24 cellular contexts compared by ENCODE assay signal in genomic region chr3:61616586-61616985, GRCh38. TPM values are rescaled to one million over a fixed set of nuclear protein-coding genes. Genes with fewer than 3 reads are reported as not detected.
DNase-seq lines count a peak whose midpoint lies in the region; ATAC-seq, FAIRE-seq and TF ChIP-seq lines count a peak whose summit lies in the region.
"Had no signal": no experiment of that assay in that cellular context is flagged by ENCODE, and none has a peak within 500 bp of the region (broad histone marks: within the 10 kb centered on the region; RNA-seq: fewer than 3 reads in every experiment).

No MANE protein-coding gene starts in this region.

- no peak overlapping the region for H3K56ac ChIP-seq in H9 (ENCODE audit: insufficient read length, low read depth, low read length)

- H3K14ac ChIP-seq in H9 (ENCODE audit: insufficient read depth, low read length): no peak overlapping the region

- no peak overlapping the region for H3K4ac ChIP-seq in H9 (ENCODE audit: low read depth, low read length)

- ATAC-seq in WTC11 (no peak), right lobe of liver (peak; percentile 58 to 78 (median 68)), pancreas (no peak), HG03520 (IDR thresholded peaks at IDR 0.05; ENCODE audit: unreplicated experiment) (no peak)

- no peaks in the 10 kb centered on the region for H3K27me3 Mint-ChIP-seq in H9 (ENCODE audit: low read depth)
- H3K27me3 Mint-ChIP-seq in WTC11 (ENCODE audit: low read depth): no peaks in the 10 kb centered on the region
- H3K27me3 Mint-ChIP-seq: IgD-negative memory B cell had no signal

- H3K9me3 ChIP-seq in H9 (ENCODE audit: control insufficient read depth, low read depth, low read length) (no peaks in the 10 kb centered on the region), right lobe of liver (no peaks in the 10 kb centered on the region), smooth muscle cell (replicated peaks; ENCODE audit: low read depth) (no peaks in the 10 kb centered on the region), pancreas (no peaks in the 10 kb centered on the region)
- H3K9me3 ChIP-seq: BE2C, HAP-1 had no signal

- H3K79me2 ChIP-seq in H9 (ENCODE audit: insufficient read depth, low read length) (peaks cover 49% of the 10 kb centered on the region), smooth muscle cell (ENCODE audit: low read depth) (peaks cover 43% of the 10 kb centered on the region)

- intact Hi-C loops in right lobe of liver (cut with DNase I) (no loop called here), pancreas (cut with DNase I) (no loop called here)

- H2BK15ac ChIP-seq in H9 (ENCODE audit: low read depth, low read length): no peak overlapping the region

- no peak overlapping the region for H4K91ac ChIP-seq in H9 (ENCODE audit: insufficient read length, low read depth, low read length)

- DNase-seq in H9 (no peak), WTC11 (ENCODE audit: low spot score) (no peak), right lobe of liver (peak; percentile 21 to 69 (median 55)), smooth muscle cell (lab: John Stamatoyannopoulos, UW; ENCODE audit: unreplicated experiment) (no peak), pancreas (no peak), cerebellum (ENCODE audit: low spot score) (no peak)
- DNase-seq: BE2C; DMS53; GF-D8; NCI-H1105; NCI-H146; NCI-H2029; NCI-H2227 treated with DMSO at 0.1 percent for 48 hours; NCI-H510A treated with DMSO at 0.1 percent for 48 hours; NCI-H774; NK-92 treated with Interleukin-12 subunit alpha and Interleukin-12 subunit beta, amount 100 ng/mL, for 24 hours; SHP77 treated with DMSO at 0.1 percent for 48 hours had no signal

- no peak overlapping the region for H2BK120ac ChIP-seq in H9 (ENCODE audit: low read depth, low read length, poor library complexity, severe bottlenecking)

- TF ChIP-seq CTCF in H9 (conservative IDR thresholded peaks at IDR 0.05) (no peak), WTC11 (IDR thresholded peaks at IDR 0.05) (no peak), right lobe of liver (IDR thresholded peaks at IDR 0.05) (no peak), smooth muscle cell (IDR thresholded peaks at IDR 0.05; ENCODE audit: borderline replicate concordance, insufficient read depth, poor library complexity, severe bottlenecking) (no peak), pancreas (IDR thresholded peaks at IDR 0.05) (no peak)

- H2AFZ ChIP-seq in H9 (ENCODE audit: low read length) (no peak overlapping the region), smooth muscle cell (ENCODE audit: low read depth) (no peak overlapping the region)

- no peak overlapping the region for H3K4me2 ChIP-seq in H9 (ENCODE audit: insufficient read depth, insufficient read length, low read length)
- H3K4me2 ChIP-seq in smooth muscle cell: peak overlapping the region; percentile 37

- H3K9me3 Mint-ChIP-seq in H9 (no peaks in the 10 kb centered on the region), WTC11 (no peaks in the 10 kb centered on the region)

- H3K79me1 ChIP-seq in H9 (ENCODE audit: insufficient read depth, low read depth, low read length, poor library complexity, severe bottlenecking): peaks cover 4% of the 10 kb centered on the region

- H3K4me3 ChIP-seq in right lobe of liver (no peak overlapping the region), smooth muscle cell (no peak overlapping the region), pancreas (no peak overlapping the region)
- H3K4me3 ChIP-seq: HAP-1 had no signal

- H3T11ph ChIP-seq in H9 (ENCODE audit: low read length): no peak overlapping the region

- H4K8ac ChIP-seq in H9 (replicated peaks; ENCODE audit: insufficient read length, low read depth, low read length): no peak overlapping the region

- no peak overlapping the region for H2BK12ac ChIP-seq in H9 (ENCODE audit: insufficient read length, low read depth, low read length)

- H2BK20ac ChIP-seq in H9 (ENCODE audit: low read depth, low read length, poor library complexity, severe bottlenecking): no peak overlapping the region

- no peaks in the 10 kb centered on the region for H3K23me2 ChIP-seq in H9 (ENCODE audit: insufficient read length, low read depth, low read length, poor library complexity, severe bottlenecking)

- no peak for FAIRE-seq in pancreas (lab: Jason Lieb, UNC)
- FAIRE-seq: D721Med had no signal

- H4K20me1 ChIP-seq in H9 (ENCODE audit: control insufficient read depth, insufficient read depth, insufficient read length) (no peaks in the 10 kb centered on the region), smooth muscle cell (ENCODE audit: low read depth) (peaks cover 99% of the 10 kb centered on the region)

- WGBS in H9 (ENCODE audit: extremely low coverage, insufficient read length, low lambda C conversion rate): no CpG with 5 or more reads among the region's 6 CpGs
- WGBS in right lobe of liver (ENCODE audit: insufficient coverage, low coverage, low lambda C conversion rate, missing lambda C conversion rate): 61% methylated on average over 6 of the region's 6 CpGs
- WGBS in smooth muscle cell (ENCODE audit: low lambda C conversion rate): 96% methylated on average over 6 of the region's 6 CpGs
- WGBS in pancreas, 2 donors: 90 to 94% methylated on average over 6 of the region's 6 CpGs

- H2AK5ac ChIP-seq in H9 (ENCODE audit: insufficient read length, low read length): no peak overlapping the region

- H3K4me1 ChIP-seq in H9 (ENCODE audit: insufficient read depth, low read length) (peaks cover 10% of the 10 kb centered on the region), right lobe of liver (peaks cover 0 to 27% (median 0%) of the 10 kb centered on the region in 4 donors), smooth muscle cell (ENCODE audit: low read depth) (peaks cover 20% of the 10 kb centered on the region), pancreas (no peaks in the 10 kb centered on the region)
- H3K4me1 ChIP-seq: BE2C had no signal

- CTCF ChIA-PET in WTC11 (lab: Charles Lee): no interaction called here

- H3K23ac ChIP-seq in H9 (ENCODE audit: insufficient read length, low read depth, low read length): no peak overlapping the region

- H3K36me3 Mint-ChIP-seq in H9 (ENCODE audit: insufficient read depth in 1 of 3, low read depth in 3 of 3) (peaks cover 5 to 12% (median 7%) of the 10 kb centered on the region in 3 experiments; a peak in 5 of 7 replicates), WTC11 (peaks cover 4% of the 10 kb centered on the region)
- H3K36me3 Mint-ChIP-seq: IgD-negative memory B cell had no signal

- H3K4me1 Mint-ChIP-seq in H9 (peaks cover 39 to 43% of the 10 kb centered on the region in 2 experiments), WTC11 (peaks cover 60% of the 10 kb centered on the region)
- H3K4me1 Mint-ChIP-seq: IgD-negative memory B cell had no signal

- no peak overlapping the region for H2BK5ac ChIP-seq in H9 (ENCODE audit: insufficient read length, low read length)

- H3K9ac ChIP-seq in H9 (ENCODE audit: extremely low read depth, insufficient read length, low read length): no peak overlapping the region
- no peak overlapping the region for H3K9ac ChIP-seq in smooth muscle cell (ENCODE audit: low read depth)

- H3K27ac Mint-ChIP-seq in H9: peak overlapping the region; percentile 6 to 68 (median 37); a peak in 5 of 7 replicates
- peak overlapping the region; percentile 66 for H3K27ac Mint-ChIP-seq in WTC11
- H3K27ac Mint-ChIP-seq: IgD-negative memory B cell had no signal

- H3F3A ChIP-seq in smooth muscle cell (ENCODE audit: low read depth): no peaks in the 10 kb centered on the region

- H4K5ac ChIP-seq in H9 (ENCODE audit: insufficient read length, low read depth, low read length): no peak overlapping the region

- H3K27me3 ChIP-seq in H9 (ENCODE audit: insufficient read depth, low read length): no peaks in the 10 kb centered on the region
- H3K27me3 ChIP-seq in right lobe of liver: no peaks in the 10 kb centered on the region
- no peaks in the 10 kb centered on the region for H3K27me3 ChIP-seq in smooth muscle cell (ENCODE audit: low read depth)
- H3K27me3 ChIP-seq in pancreas: no peaks in the 10 kb centered on the region
- H3K27me3 ChIP-seq: BE2C had no signal

- no peak overlapping the region for H3K4me3 Mint-ChIP-seq in H9
- no peak overlapping the region for H3K4me3 Mint-ChIP-seq in WTC11
- H3K4me3 Mint-ChIP-seq: IgD-negative memory B cell had no signal

- H3K18ac ChIP-seq in H9 (ENCODE audit: insufficient read length, low read depth, low read length): no peak overlapping the region

- POLR2A ChIA-PET in WTC11 (lab: Charles Lee): no interaction called here

- TF ChIP-seq POLR2A in right lobe of liver (IDR thresholded peaks at IDR 0.05): no peak

- H3K36me3 ChIP-seq in right lobe of liver: no peaks in the 10 kb centered on the region
- H3K36me3 ChIP-seq in smooth muscle cell (ENCODE audit: low read depth): no peaks in the 10 kb centered on the region
- no peaks in the 10 kb centered on the region for H3K36me3 ChIP-seq in pancreas
- H3K36me3 ChIP-seq: BE2C, HAP-1 had no signal

- no peak overlapping the region for H3K27ac ChIP-seq in H9 (ENCODE audit: insufficient read length, low read depth, low read length)
- H3K27ac ChIP-seq in right lobe of liver: no peak overlapping the region
- H3K27ac ChIP-seq in smooth muscle cell (ENCODE audit: low read depth): no peak overlapping the region
- H3K27ac ChIP-seq in pancreas: no peak overlapping the region
- H3K27ac ChIP-seq: HL-60, RWPE1 had no signal

TF ChIP-seq in WTC11, 78 proteins besides CTCF, POLR2A, EP300 and RAD21 (continues in another document):
- TF ChIP-seq SMAD4 (CRISPR knock-in tag; IDR thresholded peaks at IDR 0.05): no peak
- TF ChIP-seq CREB1 (CRISPR knock-in tag; IDR thresholded peaks at IDR 0.05): no peak
- TF ChIP-seq JAZF1 (CRISPR knock-in tag; IDR thresholded peaks at IDR 0.05): no peak
- TF ChIP-seq GRHL2 (CRISPR knock-in tag; IDR thresholded peaks at IDR 0.05; ENCODE audit: insufficient replicate concordance, severe bottlenecking): no peak
- TF ChIP-seq, protein P1, sequence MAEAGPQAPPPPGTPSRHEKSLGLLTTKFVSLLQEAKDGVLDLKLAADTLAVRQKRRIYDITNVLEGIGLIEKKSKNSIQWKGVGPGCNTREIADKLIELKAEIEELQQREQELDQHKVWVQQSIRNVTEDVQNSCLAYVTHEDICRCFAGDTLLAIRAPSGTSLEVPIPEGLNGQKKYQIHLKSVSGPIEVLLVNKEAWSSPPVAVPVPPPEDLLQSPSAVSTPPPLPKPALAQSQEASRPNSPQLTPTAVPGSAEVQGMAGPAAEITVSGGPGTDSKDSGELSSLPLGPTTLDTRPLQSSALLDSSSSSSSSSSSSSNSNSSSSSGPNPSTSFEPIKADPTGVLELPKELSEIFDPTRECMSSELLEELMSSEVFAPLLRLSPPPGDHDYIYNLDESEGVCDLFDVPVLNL (CRISPR knock-in tag; IDR thresholded peaks at IDR 0.05; ENCODE audit: borderline replicate concordance, low read depth): no peak
- TF ChIP-seq ZNF416 (CRISPR knock-in tag; IDR thresholded peaks at IDR 0.05): no peak

RNA-seq across cellular contexts. Expression of gene PTPRG, which starts 55.2 kb away (rescaled TPM):
- total RNA-seq in H9 (2021) (64.8 and 69.3 TPM in 2 replicates), WTC11 (2021) (106 to 121 TPM (median 119 TPM) in 3 replicates), right lobe of liver (10 to 100 TPM; 11.7 to 27.8 (median 14.7) TPM), smooth muscle cell (87.3 and 108 TPM in 2 replicates), pancreas (10 to 100 TPM in 4 of 6 donors, 1 to 10 TPM in 2; 6.4 to 20.5 (median 12.2) TPM), cerebellum (143 TPM)
- polyA plus RNA-seq in smooth muscle cell (20.0 and 21.2 TPM in 2 replicates), pancreas (1 to 10 TPM; 2.8 to 3.1 TPM)
- total RNA-seq: HT-29 had no signal

Comparison
In these comparisons a context has a peak if more than half of its experiments do, and no peak if none do; other contexts are left out.
1. DNase-seq: peak in right lobe of liver (3 of 3); none in H9 (single experiment), WTC11 (single experiment), smooth muscle cell (single experiment), pancreas (0 of 6) and cerebellum (single experiment).
2. ATAC-seq: peak in right lobe of liver (4 of 4); none in WTC11 (single experiment), pancreas (0 of 4) and HG03520 (single experiment).